In the genomic region with DNA sequence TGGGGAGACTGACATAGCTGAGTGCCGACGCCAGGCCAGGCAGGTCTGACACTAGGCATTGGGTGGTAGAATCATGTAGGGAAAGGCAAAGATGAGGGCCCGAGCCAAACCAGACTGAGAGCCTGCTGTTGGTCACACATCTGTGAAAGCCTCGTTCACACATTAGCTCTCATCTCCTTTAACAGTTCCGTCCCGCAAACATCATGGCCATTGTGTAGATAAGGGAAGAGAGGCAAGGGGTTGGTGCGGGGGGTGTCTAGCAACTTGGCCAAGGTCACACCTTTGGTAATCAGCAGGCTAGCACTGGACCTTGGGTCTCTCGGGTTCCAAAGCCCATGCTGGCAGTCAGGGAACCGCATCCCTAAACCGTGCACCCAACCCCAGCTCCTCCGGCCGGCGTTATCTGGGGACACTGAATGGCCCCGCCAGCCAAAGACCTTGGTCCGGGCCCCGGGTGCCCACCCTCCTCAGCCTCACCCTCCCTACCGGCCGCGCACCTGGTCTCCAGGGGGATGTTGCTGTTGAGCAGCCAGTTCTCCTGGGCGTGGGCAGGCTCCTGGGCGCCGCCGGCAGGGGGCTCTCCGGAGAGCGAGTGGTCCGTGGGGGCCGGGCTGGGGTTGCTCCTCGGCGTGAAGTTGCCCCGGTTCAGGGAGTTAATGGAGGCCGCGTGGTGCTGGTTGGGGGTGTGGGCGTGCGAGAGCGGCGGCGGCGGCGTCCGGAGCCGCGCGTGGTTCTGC, we compare ENCODE assay signal across 18 cellular contexts.
"Had no signal": no experiment of that assay in that cellular context is flagged by ENCODE, and none has a peak within 500 bp of the region (broad histone marks: within the 10 kb centered on the region; RNA-seq: fewer than 3 reads in every experiment).

No MANE protein-coding gene starts in this region.

- DNase-seq: activated CD4-positive, alpha-beta memory T cell treated with anti-CD3 and anti-CD28 coated beads, Interleukin-2, amount 10 ng/mL, durations not matched to agents 7 days and 5 days; activated CD4-positive, alpha-beta T cell treated with anti-CD3 and anti-CD28 coated beads for 4 hours; activated CD8-positive, alpha-beta memory T cell treated with anti-CD3 and anti-CD28 coated beads, Interleukin-2, amount 10 ng/mL, durations not matched to agents 7 days and 5 days; activated naive CD4-positive, alpha-beta T cell treated with Interleukin-2 at 50 U/mL for 16 hours; activated naive CD8-positive, alpha-beta T cell treated with anti-CD3 and anti-CD28 coated beads, Interleukin-2, amount 10 ng/mL, durations not matched to agents 7 days and 5 days; effector CD4-positive, alpha-beta T cell; esophagus squamous epithelium; immature natural killer cell; kidney glomerular epithelial cell; mucosa of descending colon; naive B cell; psoas muscle; stimulated activated CD4-positive, alpha-beta T cell treated with anti-CD3 and anti-CD28 coated beads, Interleukin-4, amount 100 ng/mL, for 1 hour had no signal

- H3K4me1 ChIP-seq: psoas muscle had no signal

- H3K9me3 ChIP-seq: esophagus squamous epithelium, heart right ventricle, mucosa of descending colon, psoas muscle had no signal

- H3K27ac ChIP-seq: coronary artery, esophagus squamous epithelium, heart right ventricle, psoas muscle, skin epidermis had no signal

- H3K36me3 ChIP-seq: heart right ventricle had no signal

- ATAC-seq: activated CD8-positive, alpha-beta memory T cell treated with anti-CD3 and anti-CD28 coated beads, Interleukin-2, amount 10 ng/mL, durations not matched to agents 7 days and 5 days; activated T-helper 17 cell treated with anti-CD3 and anti-CD28 coated beads, Interleukin-2, amount 50 U/mL, for 72 hours; mucosa of descending colon; psoas muscle; right cardiac atrium had no signal

- H3K4me3 ChIP-seq: coronary artery, esophagus squamous epithelium, heart right ventricle, mucosa of descending colon, psoas muscle, skin epidermis had no signal

- H3K27me3 ChIP-seq: esophagus squamous epithelium had no signal
